Comparison of ENCODE assay signal across 1 cellular context in the genomic region with DNA sequence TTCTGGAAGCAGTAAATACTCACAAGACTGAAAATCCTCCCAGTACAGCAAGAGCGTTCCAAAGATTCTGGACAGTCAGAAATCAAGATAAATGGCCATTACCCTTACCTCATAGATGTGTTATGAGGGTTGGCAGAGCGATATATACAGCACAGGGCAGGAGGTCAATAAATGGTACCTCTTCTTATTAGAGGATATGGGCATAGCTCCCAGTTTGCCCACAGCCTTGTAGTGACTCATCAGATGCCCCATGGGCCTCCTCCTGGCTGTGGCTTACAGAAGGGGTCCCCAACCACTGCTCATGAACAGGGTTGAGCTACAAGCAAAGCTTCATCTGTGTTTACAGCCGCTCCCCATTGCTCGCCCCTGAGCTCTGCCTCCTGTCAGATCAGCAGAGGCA.
TF ChIP-seq lines count a peak whose summit lies in the region.

No MANE protein-coding gene starts in this region.

TF ChIP-seq in SK-N-SH, 30 proteins besides CTCF, POLR2A, EP300 and RAD21 (continued from another document):
- no peak for TF ChIP-seq EZH2phosphoT487 (IDR thresholded peaks at IDR 0.05; ENCODE audit: borderline replicate concordance, low read depth)
- no peak for TF ChIP-seq FOXJ3 (CRISPR knock-in tag; IDR thresholded peaks at IDR 0.05)
- TF ChIP-seq TCF12 (IDR thresholded peaks at IDR 0.05): peak; percentile 81
- TF ChIP-seq FOSL2 (IDR thresholded peaks at IDR 0.05; ENCODE audit: borderline replicate concordance, low read depth): peak; percentile 84
- peak; percentile 93; the same call in 1 of the 2 replicates for TF ChIP-seq RXRA (IDR thresholded peaks at IDR 0.05; ENCODE audit: borderline replicate concordance, low read depth)
- TF ChIP-seq GABPA (IDR thresholded peaks at IDR 0.05; ENCODE audit: low read depth): no peak
- TF ChIP-seq, protein P1, sequence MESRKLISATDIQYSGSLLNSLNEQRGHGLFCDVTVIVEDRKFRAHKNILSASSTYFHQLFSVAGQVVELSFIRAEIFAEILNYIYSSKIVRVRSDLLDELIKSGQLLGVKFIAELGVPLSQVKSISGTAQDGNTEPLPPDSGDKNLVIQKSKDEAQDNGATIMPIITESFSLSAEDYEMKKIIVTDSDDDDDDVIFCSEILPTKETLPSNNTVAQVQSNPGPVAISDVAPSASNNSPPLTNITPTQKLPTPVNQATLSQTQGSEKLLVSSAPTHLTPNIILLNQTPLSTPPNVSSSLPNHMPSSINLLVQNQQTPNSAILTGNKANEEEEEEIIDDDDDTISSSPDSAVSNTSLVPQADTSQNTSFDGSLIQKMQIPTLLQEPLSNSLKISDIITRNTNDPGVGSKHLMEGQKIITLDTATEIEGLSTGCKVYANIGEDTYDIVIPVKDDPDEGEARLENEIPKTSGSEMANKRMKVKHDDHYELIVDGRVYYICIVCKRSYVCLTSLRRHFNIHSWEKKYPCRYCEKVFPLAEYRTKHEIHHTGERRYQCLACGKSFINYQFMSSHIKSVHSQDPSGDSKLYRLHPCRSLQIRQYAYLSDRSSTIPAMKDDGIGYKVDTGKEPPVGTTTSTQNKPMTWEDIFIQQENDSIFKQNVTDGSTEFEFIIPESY (IDR thresholded peaks at IDR 0.05; ENCODE audit: borderline replicate concordance, low read depth): no peak; the same call in 1 of the 2 replicates
- no peak for TF ChIP-seq TAF1 (IDR thresholded peaks at IDR 0.05; ENCODE audit: borderline replicate concordance, low read depth, low read length)
- no peak for TF ChIP-seq GATA2 (CRISPR knock-in tag; IDR thresholded peaks at IDR 0.05)
- TF ChIP-seq, protein P2, sequence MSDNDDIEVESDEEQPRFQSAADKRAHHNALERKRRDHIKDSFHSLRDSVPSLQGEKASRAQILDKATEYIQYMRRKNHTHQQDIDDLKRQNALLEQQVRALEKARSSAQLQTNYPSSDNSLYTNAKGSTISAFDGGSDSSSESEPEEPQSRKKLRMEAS (IDR thresholded peaks at IDR 0.05; ENCODE audit: low read depth): peak; percentile 26; the same call in 1 of the 2 replicates
- TF ChIP-seq, protein P3, sequence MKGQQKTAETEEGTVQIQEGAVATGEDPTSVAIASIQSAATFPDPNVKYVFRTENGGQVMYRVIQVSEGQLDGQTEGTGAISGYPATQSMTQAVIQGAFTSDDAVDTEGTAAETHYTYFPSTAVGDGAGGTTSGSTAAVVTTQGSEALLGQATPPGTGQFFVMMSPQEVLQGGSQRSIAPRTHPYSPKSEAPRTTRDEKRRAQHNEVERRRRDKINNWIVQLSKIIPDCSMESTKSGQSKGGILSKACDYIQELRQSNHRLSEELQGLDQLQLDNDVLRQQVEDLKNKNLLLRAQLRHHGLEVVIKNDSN (IDR thresholded peaks at IDR 0.05; ENCODE audit: borderline replicate concordance, low read depth): no peak
- TF ChIP-seq, protein P4, sequence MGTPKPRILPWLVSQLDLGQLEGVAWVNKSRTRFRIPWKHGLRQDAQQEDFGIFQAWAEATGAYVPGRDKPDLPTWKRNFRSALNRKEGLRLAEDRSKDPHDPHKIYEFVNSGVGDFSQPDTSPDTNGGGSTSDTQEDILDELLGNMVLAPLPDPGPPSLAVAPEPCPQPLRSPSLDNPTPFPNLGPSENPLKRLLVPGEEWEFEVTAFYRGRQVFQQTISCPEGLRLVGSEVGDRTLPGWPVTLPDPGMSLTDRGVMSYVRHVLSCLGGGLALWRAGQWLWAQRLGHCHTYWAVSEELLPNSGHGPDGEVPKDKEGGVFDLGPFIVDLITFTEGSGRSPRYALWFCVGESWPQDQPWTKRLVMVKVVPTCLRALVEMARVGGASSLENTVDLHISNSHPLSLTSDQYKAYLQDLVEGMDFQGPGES (IDR thresholded peaks at IDR 0.05; ENCODE audit: low read depth, low read length): no peak
- TF ChIP-seq RCOR1 (IDR thresholded peaks at IDR 0.05; ENCODE audit: low read length): no peak
- TF ChIP-seq NFIC (IDR thresholded peaks at IDR 0.05; ENCODE audit: borderline replicate concordance): peak; percentile 91
- TF ChIP-seq, protein P5, sequence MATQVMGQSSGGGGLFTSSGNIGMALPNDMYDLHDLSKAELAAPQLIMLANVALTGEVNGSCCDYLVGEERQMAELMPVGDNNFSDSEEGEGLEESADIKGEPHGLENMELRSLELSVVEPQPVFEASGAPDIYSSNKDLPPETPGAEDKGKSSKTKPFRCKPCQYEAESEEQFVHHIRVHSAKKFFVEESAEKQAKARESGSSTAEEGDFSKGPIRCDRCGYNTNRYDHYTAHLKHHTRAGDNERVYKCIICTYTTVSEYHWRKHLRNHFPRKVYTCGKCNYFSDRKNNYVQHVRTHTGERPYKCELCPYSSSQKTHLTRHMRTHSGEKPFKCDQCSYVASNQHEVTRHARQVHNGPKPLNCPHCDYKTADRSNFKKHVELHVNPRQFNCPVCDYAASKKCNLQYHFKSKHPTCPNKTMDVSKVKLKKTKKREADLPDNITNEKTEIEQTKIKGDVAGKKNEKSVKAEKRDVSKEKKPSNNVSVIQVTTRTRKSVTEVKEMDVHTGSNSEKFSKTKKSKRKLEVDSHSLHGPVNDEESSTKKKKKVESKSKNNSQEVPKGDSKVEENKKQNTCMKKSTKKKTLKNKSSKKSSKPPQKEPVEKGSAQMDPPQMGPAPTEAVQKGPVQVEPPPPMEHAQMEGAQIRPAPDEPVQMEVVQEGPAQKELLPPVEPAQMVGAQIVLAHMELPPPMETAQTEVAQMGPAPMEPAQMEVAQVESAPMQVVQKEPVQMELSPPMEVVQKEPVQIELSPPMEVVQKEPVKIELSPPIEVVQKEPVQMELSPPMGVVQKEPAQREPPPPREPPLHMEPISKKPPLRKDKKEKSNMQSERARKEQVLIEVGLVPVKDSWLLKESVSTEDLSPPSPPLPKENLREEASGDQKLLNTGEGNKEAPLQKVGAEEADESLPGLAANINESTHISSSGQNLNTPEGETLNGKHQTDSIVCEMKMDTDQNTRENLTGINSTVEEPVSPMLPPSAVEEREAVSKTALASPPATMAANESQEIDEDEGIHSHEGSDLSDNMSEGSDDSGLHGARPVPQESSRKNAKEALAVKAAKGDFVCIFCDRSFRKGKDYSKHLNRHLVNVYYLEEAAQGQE (IDR thresholded peaks at IDR 0.05; ENCODE audit: low read depth, low read length): no peak
- TF ChIP-seq POLR2AphosphoS5 (IDR thresholded peaks at IDR 0.05; ENCODE audit: low read depth, low read length): peak; percentile 52; the same call in 1 of the 2 replicates
- 0 out of 2 replicates have a peak, but pooled peaks have one; percentile 56 for TF ChIP-seq TEAD4 (IDR thresholded peaks at IDR 0.05; ENCODE audit: borderline replicate concordance, insufficient read depth)
- TF ChIP-seq SMC3 (IDR thresholded peaks at IDR 0.05; ENCODE audit: low read depth, low read length): no peak
- 0 out of 2 replicates have a peak, but pooled peaks have one; percentile 6 for TF ChIP-seq ELF1 (IDR thresholded peaks at IDR 0.05)
- TF ChIP-seq, protein P6, sequence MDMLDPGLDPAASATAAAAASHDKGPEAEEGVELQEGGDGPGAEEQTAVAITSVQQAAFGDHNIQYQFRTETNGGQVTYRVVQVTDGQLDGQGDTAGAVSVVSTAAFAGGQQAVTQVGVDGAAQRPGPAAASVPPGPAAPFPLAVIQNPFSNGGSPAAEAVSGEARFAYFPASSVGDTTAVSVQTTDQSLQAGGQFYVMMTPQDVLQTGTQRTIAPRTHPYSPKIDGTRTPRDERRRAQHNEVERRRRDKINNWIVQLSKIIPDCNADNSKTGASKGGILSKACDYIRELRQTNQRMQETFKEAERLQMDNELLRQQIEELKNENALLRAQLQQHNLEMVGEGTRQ (IDR thresholded peaks at IDR 0.05; ENCODE audit: borderline replicate concordance, low read depth, low read length): no peak
- no peak for TF ChIP-seq SIN3A (IDR thresholded peaks at IDR 0.05; ENCODE audit: borderline replicate concordance, low read depth, low read length)
- TF ChIP-seq NRF1 (IDR thresholded peaks at IDR 0.05; ENCODE audit: low read depth, low read length): no peak
- no peak for TF ChIP-seq RFX5 (IDR thresholded peaks at IDR 0.05; ENCODE audit: low read length)
